In genomic region chr12:89752331-89752730, GRCh38 we compare ENCODE assay signal across 13 cellular contexts. TPM values are rescaled to one million over a fixed set of nuclear protein-coding genes. Genes with fewer than 3 reads are reported as not detected.
DNase-seq lines count a peak whose midpoint lies in the region; ATAC-seq and TF ChIP-seq lines count a peak whose summit lies in the region.
"Had no signal": no experiment of that assay in that cellular context is flagged by ENCODE, and none has a peak within 500 bp of the region (broad histone marks: within the 10 kb centered on the region; RNA-seq: fewer than 3 reads in every experiment).

No MANE protein-coding gene starts in this region.

- ATAC-seq in activated CD8-positive, alpha-beta T cell treated with anti-CD3 and anti-CD28 coated beads, Interleukin-2, amount 10 ng/mL, durations not matched to agents 7 days and 5 days: peak; percentile 50
- ATAC-seq in activated CD8-positive, alpha-beta T cell treated with anti-CD3 and anti-CD28 coated beads for 36 hours: no peak
- peak; percentile 45 for ATAC-seq in HG02759 (IDR thresholded peaks at IDR 0.05; ENCODE audit: unreplicated experiment)

- H3K36me3 Mint-ChIP-seq in activated CD8-positive, alpha-beta T cell treated with anti-CD3 and anti-CD28 coated beads, Interleukin-2, amount 10 ng/mL, durations not matched to agents 7 days and 5 days (ENCODE audit: low read depth): no peaks in the 10 kb centered on the region
- H3K36me3 Mint-ChIP-seq in activated CD8-positive, alpha-beta T cell treated with anti-CD3 and anti-CD28 coated beads for 36 hours (ENCODE audit: low read depth): no peaks in the 10 kb centered on the region
- no peaks in the 10 kb centered on the region for H3K36me3 Mint-ChIP-seq in glutamatergic neuron (ENCODE audit: unreplicated experiment)

- H3K4me3 Mint-ChIP-seq in activated CD8-positive, alpha-beta T cell treated with anti-CD3 and anti-CD28 coated beads, Interleukin-2, amount 10 ng/mL, durations not matched to agents 7 days and 5 days: no peak overlapping the region
- no peak overlapping the region for H3K4me3 Mint-ChIP-seq in activated CD8-positive, alpha-beta T cell treated with anti-CD3 and anti-CD28 coated beads for 36 hours
- H3K4me3 Mint-ChIP-seq in glutamatergic neuron (ENCODE audit: unreplicated experiment): no peak overlapping the region

- no peak overlapping the region for H3K4me3 ChIP-seq in spleen
- H3K4me3 ChIP-seq: PC-9 had no signal

- no peak for DNase-seq in activated CD8-positive, alpha-beta T cell treated with anti-CD3 and anti-CD28 coated beads, Interleukin-2, amount 10 ng/mL, durations not matched to agents 7 days and 5 days
- DNase-seq in activated CD8-positive, alpha-beta T cell treated with anti-CD3 and anti-CD28 coated beads for 36 hours: no peak
- DNase-seq in LHCN-M2 (ENCODE audit: low read depth) (peak; percentile 63), spleen (peak; percentile 73), CD1c-positive myeloid dendritic cell (ENCODE audit: extremely low spot score) (no peak), DMS114 treated with DMSO at 0.1 percent for 48 hours (lab: John Stamatoyannopoulos, UW; ENCODE audit: unreplicated experiment) (no peak), glutamatergic neuron (no peak)
- DNase-seq: activated CD4-positive, alpha-beta T cell treated with anti-CD3 and anti-CD28 coated beads, Interleukin-2, amount 50 U/mL, for 48 hours; activated gamma-delta T cell treated with Interleukin-2 at 50 U/mL for 16 hours; NCI-H2107; PC-9 had no signal

- POLR2A ChIA-PET in activated CD8-positive, alpha-beta T cell treated with anti-CD3 and anti-CD28 coated beads, Interleukin-2, amount 10 ng/mL, durations not matched to agents 7 days and 5 days (lab: Charles Lee): no interaction called here
- POLR2A ChIA-PET in activated CD8-positive, alpha-beta T cell treated with anti-CD3 and anti-CD28 coated beads for 36 hours (lab: Charles Lee): no interaction called here

- TF ChIP-seq POLR2A in spleen (IDR thresholded peaks at IDR 0.05): no peak

- H3K4me1 ChIP-seq in spleen: peaks cover 0 to 25% (median 14%) of the 10 kb centered on the region in 6 donors

- H3K27me3 Mint-ChIP-seq in activated CD8-positive, alpha-beta T cell treated with anti-CD3 and anti-CD28 coated beads, Interleukin-2, amount 10 ng/mL, durations not matched to agents 7 days and 5 days (ENCODE audit: low read depth): no peaks in the 10 kb centered on the region
- H3K27me3 Mint-ChIP-seq in activated CD8-positive, alpha-beta T cell treated with anti-CD3 and anti-CD28 coated beads for 36 hours: no peaks in the 10 kb centered on the region
- no peaks in the 10 kb centered on the region for H3K27me3 Mint-ChIP-seq in glutamatergic neuron (ENCODE audit: unreplicated experiment)

- peaks cover 14% of the 10 kb centered on the region for H3K4me1 Mint-ChIP-seq in activated CD8-positive, alpha-beta T cell treated with anti-CD3 and anti-CD28 coated beads, Interleukin-2, amount 10 ng/mL, durations not matched to agents 7 days and 5 days (ENCODE audit: low read depth)
- H3K4me1 Mint-ChIP-seq in activated CD8-positive, alpha-beta T cell treated with anti-CD3 and anti-CD28 coated beads for 36 hours (ENCODE audit: low read depth): peaks cover 15% of the 10 kb centered on the region
- H3K4me1 Mint-ChIP-seq in glutamatergic neuron (ENCODE audit: low read depth, unreplicated experiment): no peaks in the 10 kb centered on the region

- no peaks in the 10 kb centered on the region for H3K27me3 ChIP-seq in spleen (replicated peaks in 1 of 7)

- no peaks in the 10 kb centered on the region for H3K36me3 ChIP-seq in spleen

- WGBS in spleen, 5 donors: 33 to 79% (median 68%) methylated on average over 1 of the region's 1 CpG

- intact Hi-C loops in activated CD8-positive, alpha-beta T cell treated with anti-CD3 and anti-CD28 coated beads for 36 hours (cut with micrococcal nuclease): no loop called here
- intact Hi-C loops in spleen (cut with DNase I; ENCODE audit: low total_unique reads): no loop called here

- TF ChIP-seq CTCF in activated CD8-positive, alpha-beta T cell treated with anti-CD3 and anti-CD28 coated beads for 36 hours (IDR thresholded peaks at IDR 0.05): no peak
- TF ChIP-seq CTCF in spleen (IDR thresholded peaks at IDR 0.05 in 8 of 11, conservative IDR thresholded peaks at IDR 0.05 in 3 of 11) (no peak), glutamatergic neuron (IDR thresholded peaks at IDR 0.05; ENCODE audit: partially characterized antibody, unreplicated experiment) (no peak)

- H3K27ac Mint-ChIP-seq in activated CD8-positive, alpha-beta T cell treated with anti-CD3 and anti-CD28 coated beads, Interleukin-2, amount 10 ng/mL, durations not matched to agents 7 days and 5 days: no peak overlapping the region
- H3K27ac Mint-ChIP-seq in activated CD8-positive, alpha-beta T cell treated with anti-CD3 and anti-CD28 coated beads for 36 hours: no peak overlapping the region
- no peak overlapping the region for H3K27ac Mint-ChIP-seq in glutamatergic neuron (ENCODE audit: unreplicated experiment)

- CTCF ChIA-PET in activated CD8-positive, alpha-beta T cell treated with anti-CD3 and anti-CD28 coated beads, Interleukin-2, amount 10 ng/mL, durations not matched to agents 7 days and 5 days (lab: Charles Lee): no interaction called here
- CTCF ChIA-PET in activated CD8-positive, alpha-beta T cell treated with anti-CD3 and anti-CD28 coated beads for 36 hours (lab: Charles Lee): no interaction called here

- peaks cover 3% of the 10 kb centered on the region for H3K9me3 Mint-ChIP-seq in activated CD8-positive, alpha-beta T cell treated with anti-CD3 and anti-CD28 coated beads, Interleukin-2, amount 10 ng/mL, durations not matched to agents 7 days and 5 days (ENCODE audit: insufficient read depth)
- peaks cover 4% of the 10 kb centered on the region for H3K9me3 Mint-ChIP-seq in activated CD8-positive, alpha-beta T cell treated with anti-CD3 and anti-CD28 coated beads for 36 hours
- H3K9me3 Mint-ChIP-seq in glutamatergic neuron (ENCODE audit: unreplicated experiment): no peaks in the 10 kb centered on the region

- no peak overlapping the region for H3K27ac ChIP-seq in spleen
- H3K27ac ChIP-seq: epithelial cell of prostate had no signal

- H3K9me3 ChIP-seq in spleen: no peaks in the 10 kb centered on the region

RNA-seq across cellular contexts. Expression of gene ATP2B1, which starts 43.7 kb away (rescaled TPM):
- total RNA-seq in activated CD8-positive, alpha-beta T cell treated with anti-CD3 and anti-CD28 coated beads, Interleukin-2, amount 10 ng/mL, durations not matched to agents 7 days and 5 days: 10 to 100 TPM; 25.3 to 26.5 TPM
- total RNA-seq in activated CD8-positive, alpha-beta T cell treated with anti-CD3 and anti-CD28 coated beads for 36 hours: 10 to 100 TPM; 20.8 to 26.2 TPM
- total RNA-seq in LHCN-M2 (2014; rRNA removed) (467 and 521 TPM in 2 replicates), spleen (100 to 1,000 TPM in 2 of 7 donors, 10 to 100 TPM in 5; 64.2 to 130 (median 82.2) TPM), glutamatergic neuron (ENCODE audit: unreplicated experiment) (61.2 TPM)
- polyA plus RNA-seq in LHCN-M2 (2012): 134 TPM
- 10 to 100 TPM; 13.2 to 17.1 (median 14.0) TPM for polyA plus RNA-seq in spleen

Comparison
In these comparisons a context has a peak if more than half of its experiments do, and no peak if none do; other contexts are left out.
1. DNase-seq: peak in LHCN-M2 (single experiment) and spleen (single experiment); none in activated CD8-positive, alpha-beta T cell treated with anti-CD3 and anti-CD28 coated beads, Interleukin-2, amount 10 ng/mL, durations not matched to agents 7 days and 5 days (single experiment), activated CD8-positive, alpha-beta T cell treated with anti-CD3 and anti-CD28 coated beads for 36 hours (single experiment), CD1c-positive myeloid dendritic cell (single experiment), DMS114 treated with DMSO at 0.1 percent for 48 hours (single experiment) and glutamatergic neuron (single experiment).